Comparison of ENCODE assay signal across 1 cellular context in genomic region chr1:3452866-3453175, GRCh38.
TF ChIP-seq lines count a peak whose summit lies in the region.

No MANE protein-coding gene starts in this region.

TF ChIP-seq in H1, 55 proteins besides CTCF, POLR2A, EP300 and RAD21:
- TF ChIP-seq CBX5 (IDR thresholded peaks at IDR 0.05; ENCODE audit: low read depth, low read length) (no peak), SP2 (IDR thresholded peaks at IDR 0.05; ENCODE audit: low read length) (no peak), TBP (IDR thresholded peaks at IDR 0.05; ENCODE audit: low read depth, low read length) (no peak), SRF (IDR thresholded peaks at IDR 0.05; ENCODE audit: low read depth, low read length) (no peak), PHF8 (conservative IDR thresholded peaks at IDR 0.05; ENCODE audit: low read depth, low read length) (no peak), KDM5A (IDR thresholded peaks at IDR 0.05; ENCODE audit: low read length) (no peak)
